In the genomic region with DNA sequence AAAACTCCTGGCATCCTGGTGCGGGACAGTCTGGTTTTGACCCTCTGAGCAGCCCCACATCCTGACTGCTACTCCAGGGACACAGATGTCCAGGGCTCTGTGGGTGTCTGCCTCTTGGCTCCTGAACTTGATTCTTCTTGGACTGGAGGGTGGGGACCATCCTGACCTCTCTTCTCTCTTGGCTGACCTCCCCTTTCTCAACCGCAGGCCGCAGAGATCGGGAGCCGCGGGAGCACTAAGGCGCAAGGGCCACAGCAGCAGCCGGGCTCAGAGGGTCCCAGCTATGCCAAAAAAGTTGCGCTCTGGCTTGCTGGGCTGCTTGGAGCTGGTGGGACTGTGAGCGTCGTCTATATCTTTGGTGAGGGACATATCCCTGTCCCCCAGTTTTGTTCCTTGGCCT, we compare ENCODE assay signal across 9 cellular contexts. TPM values are rescaled to one million over a fixed set of nuclear protein-coding genes. Genes with fewer than 3 reads are reported as not detected.
DNase-seq lines count a peak whose midpoint lies in the region; ATAC-seq and TF ChIP-seq lines count a peak whose summit lies in the region.
"Had no signal": no experiment of that assay in that cellular context is flagged by ENCODE, and none has a peak within 500 bp of the region (broad histone marks: within the 10 kb centered on the region; RNA-seq: fewer than 3 reads in every experiment).

No MANE protein-coding gene starts in this region.

- H3K4me3 ChIP-seq in GM08714 (ENCODE audit: low read length) = peak overlapping the region; percentile 96
- peak overlapping the region; percentile 97 for H3K4me3 ChIP-seq in SK-N-MC
- peak overlapping the region; percentile 99 for H3K4me3 ChIP-seq in fibroblast of mammary gland (ENCODE audit: control insufficient read depth, low read depth, low read length)
- peak overlapping the region; percentile 97 for H3K4me3 ChIP-seq in psoas muscle

- WGBS in psoas muscle, 3 donors = 61 to 62% (median 61%) methylated on average over 11 of the region's 11 CpGs

- H3K9me3 ChIP-seq in SK-N-MC (ENCODE audit: low read depth, low read length) (no peaks in the 10 kb centered on the region), psoas muscle (no peaks in the 10 kb centered on the region)

- intact Hi-C loops in psoas muscle (cut with DNase I) = no loop called here

- peak overlapping the region; percentile 100 for H3K9ac ChIP-seq in SK-N-MC (ENCODE audit: insufficient read length)

- H3K27ac ChIP-seq in SK-N-MC (no peak overlapping the region), psoas muscle (no peak overlapping the region)

- H3K27me3 ChIP-seq in psoas muscle (ENCODE audit: insufficient read depth in 3 of 3, low read length in 2 of 3) = no peaks in the 10 kb centered on the region

- H3K36me3 ChIP-seq in SK-N-MC (ENCODE audit: insufficient read depth, low read length) (peaks cover 24% of the 10 kb centered on the region; the same call in 1 of the 2 replicates), psoas muscle (ENCODE audit: insufficient read depth in 1 of 2, low read depth in 1 of 2) (peaks cover 0 to 49% of the 10 kb centered on the region in 2 donors)

- ATAC-seq in psoas muscle = no peak
- no peak for ATAC-seq in HG03045 (IDR thresholded peaks at IDR 0.05; ENCODE audit: unreplicated experiment)
- ATAC-seq in HG03175 (IDR thresholded peaks at IDR 0.05; ENCODE audit: unreplicated experiment) = no peak

- DNase-seq in SK-N-MC (ENCODE audit: low read depth, low spot score) (no peak), fibroblast of mammary gland (ENCODE audit: low read depth) (no peak), psoas muscle (no peak), retina (no peak), DMS79 treated with DMSO at 0.1 percent for 48 hours (lab: John Stamatoyannopoulos, UW) (no peak)

- TF ChIP-seq CTCF in fibroblast of mammary gland (conservative IDR thresholded peaks at IDR 0.05; ENCODE audit: control insufficient read depth, insufficient read depth, low read depth, low read length) (no peak), psoas muscle (IDR thresholded peaks at IDR 0.05) (no peak)

- peaks cover 10% of the 10 kb centered on the region for H3K4me1 ChIP-seq in psoas muscle

RNA-seq across cellular contexts. Expression of a gene that starts 1.0 kb away (rescaled TPM):
- 100 to 1,000 TPM in 1 of 4 donors, 10 to 100 TPM in 3; 70.5 to 105 (median 75.7) TPM for total RNA-seq in psoas muscle
- 100 to 1,000 TPM in 1 of 3 donors, 10 to 100 TPM in 2; 86.1 to 189 (median 95.0) TPM for polyA plus RNA-seq in psoas muscle

RNA-seq across cellular contexts. Expression of a gene that starts 17.1 kb away (rescaled TPM):
- total RNA-seq in psoas muscle = under 1 TPM in 1 of 4 donors, not detected in 3; 0.14 TPM
- polyA plus RNA-seq in psoas muscle = under 1 TPM in 1 of 3 donors, not detected in 2; 0.03 TPM
- total RNA-seq: subcutaneous adipose tissue had no signal

RNA-seq across cellular contexts. Expression of a gene that starts 33.3 kb away (rescaled TPM):
- total RNA-seq in psoas muscle = not detected
- polyA plus RNA-seq in psoas muscle = not detected
- total RNA-seq: subcutaneous adipose tissue had no signal

RNA-seq across cellular contexts. Expression of a gene that starts 36.3 kb away (rescaled TPM):
- total RNA-seq in psoas muscle = 10 to 100 TPM; 60.7 to 88.6 (median 80.2) TPM
- 10 to 100 TPM; 63.1 to 97.1 (median 88.0) TPM for polyA plus RNA-seq in psoas muscle

RNA-seq across cellular contexts. Expression of a gene that starts 45.9 kb away (rescaled TPM):
- total RNA-seq in psoas muscle = 1,000 to 10,000 TPM; 1,186 to 1,958 (median 1,553) TPM
- 1,000 to 10,000 TPM; 2,324 to 3,255 (median 2,994) TPM for polyA plus RNA-seq in psoas muscle
